Comparison of ENCODE assay signal across 20 cellular contexts in genomic region chr15:85959573-85959972, GRCh38.
"Had no signal": no experiment of that assay in that cellular context is flagged by ENCODE, and none has a peak within 500 bp of the region (broad histone marks: within the 10 kb centered on the region; RNA-seq: fewer than 3 reads in every experiment).

No MANE protein-coding gene starts in this region.

- DNase-seq: natural killer cell; occipital lobe; ovary; posterior cingulate gyrus; psoas muscle; right cardiac atrium; right lobe of liver; sigmoid colon; small intestine; stimulated activated CD4-positive, alpha-beta T cell treated with anti-CD3 and anti-CD28 coated beads, Interleukin-15, amount 100 ng/mL, for 24 hours; stimulated activated CD4-positive, alpha-beta T cell treated with anti-CD3 and anti-CD28 coated beads, Interleukin-2, amount 100 ng/mL, for 24 hours; stimulated activated CD4-positive, alpha-beta T cell treated with anti-CD3 and anti-CD28 coated beads, Interleukin-2, amount 100 ng/mL, for 48 hours; stimulated activated CD4-positive, alpha-beta T cell treated with anti-CD3 and anti-CD28 coated beads, Interleukin-4, amount 100 ng/mL, for 4 hours; stimulated activated CD8-positive, alpha-beta memory T cell treated with anti-CD3 and anti-CD28 coated beads, Interleukin-4, amount 100 ng/mL, for 48 hours; stimulated activated naive B cell treated with anti-CD40 and anti-IgM and Interleukin-4, amounts not matched to agents 10 μg/mL and 1 μg/mL and 100 μg/mL, for 72 hours; stimulated activated naive CD4-positive, alpha-beta T cell treated with Interleukin-2 at 50 U/mL for 16 hours; stomach; thyroid gland; trophoblast cell; upper lobe of left lung had no signal
